Comparison of ENCODE assay signal across 21 cellular contexts in the genomic region with DNA sequence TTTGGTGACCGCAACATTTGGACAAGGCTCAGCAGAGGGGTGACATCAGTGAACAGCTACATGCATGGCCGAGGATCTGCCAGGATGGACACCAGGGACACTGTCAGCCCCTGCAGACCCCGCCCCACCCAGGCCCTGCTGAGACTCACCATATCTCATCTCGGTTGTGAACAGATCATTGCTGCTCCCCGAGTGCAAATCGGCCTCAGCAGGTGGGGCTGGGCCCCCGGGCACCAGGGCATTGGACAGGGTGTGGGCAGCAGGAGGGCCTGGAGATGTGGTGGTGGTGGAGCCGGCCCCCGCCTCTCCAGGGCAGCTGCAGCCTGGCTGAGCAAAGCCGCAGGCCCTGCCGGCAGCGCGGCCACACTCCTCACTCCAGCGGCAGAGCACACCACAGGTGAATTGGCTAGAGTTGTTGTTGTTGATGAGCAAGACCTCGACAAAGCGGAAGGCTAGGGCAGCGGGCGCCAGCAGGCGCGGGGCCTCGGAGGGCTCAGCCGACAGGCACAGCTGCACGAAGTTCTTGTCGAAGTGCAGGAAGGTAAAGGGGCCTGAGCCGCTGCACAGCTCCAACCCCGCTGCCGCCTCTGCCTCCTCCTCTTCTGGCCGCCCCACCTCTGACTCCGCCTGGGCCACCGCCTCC. TPM values are rescaled to one million over a fixed set of nuclear protein-coding genes. Genes with fewer than 3 reads are reported as not detected.
"Had no signal": no experiment of that assay in that cellular context is flagged by ENCODE, and none has a peak within 500 bp of the region (broad histone marks: within the 10 kb centered on the region; RNA-seq: fewer than 3 reads in every experiment).

No MANE protein-coding gene starts in this region.

- H3K27me3 Mint-ChIP-seq: activated naive CD8-positive, alpha-beta T cell; stimulated activated memory B cell treated with anti-CD40 and anti-IgM and Interleukin-4, amounts not matched to agents 10 μg/mL and 1 μg/mL and 100 μg/mL, for 72 hours had no signal

- DNase-seq: activated B cell treated with CpG ODN at 0.5 μM for 24 hours; activated CD4-positive, alpha-beta T cell treated with anti-CD3 and anti-CD28 coated beads, Interleukin-2, amount 10 ng/mL, durations not matched to agents 24 days and 14 days; activated CD8-positive, alpha-beta memory T cell treated with anti-CD3 and anti-CD28 coated beads, Interleukin-2, amount 50 U/mL, for 48 hours; activated gamma-delta T cell; activated T-cell treated with anti-CD3 and anti-CD28 coated beads, Interleukin-2, amount 50 U/mL, for 72 hours; brain microvascular endothelial cell; left cardiac atrium; midbrain; stimulated activated CD4-positive, alpha-beta T cell treated with anti-CD3 and anti-CD28 coated beads, Interleukin-2, amount 100 ng/mL, for 48 hours; T-helper 2 cell had no signal

- H3K36me3 ChIP-seq: brain microvascular endothelial cell, gastroesophageal sphincter, heart right ventricle, neural progenitor cell, tibial nerve, vagina had no signal

- H3K36me3 Mint-ChIP-seq: activated naive CD8-positive, alpha-beta T cell; neural progenitor cell; stimulated activated memory B cell treated with anti-CD40 and anti-IgM and Interleukin-4, amounts not matched to agents 10 μg/mL and 1 μg/mL and 100 μg/mL, for 72 hours had no signal

- H3K4me3 Mint-ChIP-seq: activated B cell treated with CpG ODN at 0.5 μM for 24 hours; activated CD4-positive, alpha-beta T cell treated with anti-CD3 and anti-CD28 coated beads, Interleukin-2, amount 10 ng/mL, durations not matched to agents 24 days and 14 days; activated naive CD8-positive, alpha-beta T cell; activated T-cell treated with anti-CD3 and anti-CD28 coated beads, Interleukin-2, amount 50 U/mL, for 72 hours; stimulated activated memory B cell treated with anti-CD40 and anti-IgM and Interleukin-4, amounts not matched to agents 10 μg/mL and 1 μg/mL and 100 μg/mL, for 72 hours had no signal

- ATAC-seq: activated T-cell treated with anti-CD3 and anti-CD28 coated beads, Interleukin-2, amount 50 U/mL, for 72 hours; gastroesophageal sphincter; left cardiac atrium; stimulated activated memory B cell treated with anti-CD40 and anti-IgM and Interleukin-4, amounts not matched to agents 10 μg/mL and 1 μg/mL and 100 μg/mL, for 72 hours had no signal

- H3K9me3 Mint-ChIP-seq: activated B cell treated with CpG ODN at 0.5 μM for 24 hours; activated CD4-positive, alpha-beta T cell treated with anti-CD3 and anti-CD28 coated beads, Interleukin-2, amount 10 ng/mL, durations not matched to agents 24 days and 14 days; activated T-cell treated with anti-CD3 and anti-CD28 coated beads, Interleukin-2, amount 50 U/mL, for 72 hours; neural progenitor cell; stimulated activated memory B cell treated with anti-CD40 and anti-IgM and Interleukin-4, amounts not matched to agents 10 μg/mL and 1 μg/mL and 100 μg/mL, for 72 hours had no signal

- H3K4me3 ChIP-seq: gastroesophageal sphincter, heart right ventricle, lung, neural progenitor cell, tibial nerve, vagina had no signal

- H3K27me3 ChIP-seq: brain microvascular endothelial cell, neural progenitor cell, tibial nerve, vagina had no signal

- H3K27ac ChIP-seq: brain microvascular endothelial cell, gastroesophageal sphincter, neural progenitor cell, parathyroid adenoma, vagina had no signal

- H3K27ac Mint-ChIP-seq: activated B cell treated with CpG ODN at 0.5 μM for 24 hours; activated CD4-positive, alpha-beta T cell treated with anti-CD3 and anti-CD28 coated beads, Interleukin-2, amount 10 ng/mL, durations not matched to agents 24 days and 14 days; activated naive CD8-positive, alpha-beta T cell; activated T-cell treated with anti-CD3 and anti-CD28 coated beads, Interleukin-2, amount 50 U/mL, for 72 hours; stimulated activated memory B cell treated with anti-CD40 and anti-IgM and Interleukin-4, amounts not matched to agents 10 μg/mL and 1 μg/mL and 100 μg/mL, for 72 hours had no signal

- H3K9me3 ChIP-seq: gastroesophageal sphincter, heart right ventricle, tibial nerve, vagina had no signal

RNA-seq across cellular contexts. Expression of a gene that starts 52.2 kb away (rescaled TPM):
- total RNA-seq: activated CD4-positive, alpha-beta T cell treated with anti-CD3 and anti-CD28 coated beads, Interleukin-2, amount 10 ng/mL, durations not matched to agents 24 days and 14 days had no signal

RNA-seq across cellular contexts. Expression of a gene that starts 59.9 kb away (rescaled TPM):
- total RNA-seq: activated B cell treated with CpG ODN at 0.5 μM for 24 hours; activated CD4-positive, alpha-beta T cell treated with anti-CD3 and anti-CD28 coated beads, Interleukin-2, amount 10 ng/mL, durations not matched to agents 24 days and 14 days; cerebellum; skeletal muscle tissue had no signal
